13 cellular contexts compared by ENCODE assay signal in genomic region chr12:131747276-131747675, GRCh38.
"Had no signal": no experiment of that assay in that cellular context is flagged by ENCODE, and none has a peak within 500 bp of the region (broad histone marks: within the 10 kb centered on the region; RNA-seq: fewer than 3 reads in every experiment).

No MANE protein-coding gene starts in this region.

- H3K4me3 ChIP-seq: right atrium auricular region, skin epidermis, tibial nerve had no signal

- H3K27ac ChIP-seq: right atrium auricular region, skin epidermis, tibial nerve had no signal

- ATAC-seq: activated CD8-positive, alpha-beta memory T cell treated with anti-CD3 and anti-CD28 coated beads, Interleukin-2, amount 10 ng/mL, durations not matched to agents 7 days and 5 days had no signal

- H3K4me1 ChIP-seq: right atrium auricular region had no signal

- H3K27me3 ChIP-seq: right atrium auricular region, tibial nerve had no signal

- H3K27me3 Mint-ChIP-seq: activated CD8-positive, alpha-beta memory T cell treated with anti-CD3 and anti-CD28 coated beads, Interleukin-2, amount 10 ng/mL, durations not matched to agents 7 days and 5 days had no signal

- H3K27ac Mint-ChIP-seq: activated CD8-positive, alpha-beta memory T cell treated with anti-CD3 and anti-CD28 coated beads, Interleukin-2, amount 10 ng/mL, durations not matched to agents 7 days and 5 days had no signal

- H3K4me3 Mint-ChIP-seq: activated CD8-positive, alpha-beta memory T cell treated with anti-CD3 and anti-CD28 coated beads, Interleukin-2, amount 10 ng/mL, durations not matched to agents 7 days and 5 days had no signal

- H3K4me1 Mint-ChIP-seq: activated CD8-positive, alpha-beta memory T cell treated with anti-CD3 and anti-CD28 coated beads, Interleukin-2, amount 10 ng/mL, durations not matched to agents 7 days and 5 days had no signal

- DNase-seq: activated CD4-positive, alpha-beta T cell treated with anti-CD3 and anti-CD28 coated beads, Interleukin-2, amount 50 U/mL, for 1 hour; activated CD4-positive, CD25-positive, alpha-beta regulatory T cell; activated CD8-positive, alpha-beta memory T cell treated with anti-CD3 and anti-CD28 coated beads, Interleukin-2, amount 10 ng/mL, durations not matched to agents 7 days and 5 days; activated T-cell treated with anti-CD3 and anti-CD28 coated beads, Interleukin-2, amount 50 U/mL, for 48 hours; caudate nucleus; cortex of kidney; effector memory CD4-positive, alpha-beta T cell; erythroblast; mammary epithelial cell; T-helper 2 cell had no signal
